ENCODE assay signal across 9 cellular contexts in the genomic region with DNA sequence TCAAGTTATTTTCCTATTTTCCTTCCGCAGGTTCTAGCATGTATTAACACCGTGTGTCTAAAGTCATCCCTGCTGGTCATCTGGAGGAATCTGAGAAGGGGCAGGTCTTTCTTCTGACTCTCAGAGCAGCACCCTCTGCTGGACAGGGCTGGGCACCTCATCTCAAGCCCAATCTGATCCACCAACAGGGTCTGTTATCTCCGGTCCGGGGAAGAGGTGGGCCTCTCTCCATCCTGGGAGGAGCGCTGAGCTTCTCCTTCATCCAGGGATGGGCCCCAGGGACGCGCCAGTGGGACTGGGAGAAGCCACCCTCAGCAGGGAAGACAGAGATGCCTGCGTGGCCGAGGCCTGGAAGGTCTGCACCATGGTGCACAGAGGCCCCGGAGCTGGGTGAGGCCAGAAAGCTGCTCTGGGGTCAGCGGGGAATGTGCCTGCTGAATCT. TPM values are rescaled to one million over a fixed set of nuclear protein-coding genes. Genes with fewer than 3 reads are reported as not detected.
DNase-seq lines count a peak whose midpoint lies in the region; ATAC-seq, FAIRE-seq and TF ChIP-seq lines count a peak whose summit lies in the region.
"Had no signal": no experiment of that assay in that cellular context is flagged by ENCODE, and none has a peak within 500 bp of the region (broad histone marks: within the 10 kb centered on the region; RNA-seq: fewer than 3 reads in every experiment).

No MANE protein-coding gene starts in this region.

- CTCF ChIA-PET in CD4-positive, alpha-beta memory T cell (lab: Charles Lee; ENCODE audit: partially characterized antibody) = interaction anchor here (0.5 to 0.9 kb wide), 2 partner anchors 9 to 87 kb away, joined by 3 to 8 read pairs; no protein-coding TSS in a partner anchor

- no peak for FAIRE-seq in HTR-8/SVneo (lab: Jason Lieb, UNC)

- H3K36me3 ChIP-seq in CD4-positive, alpha-beta memory T cell (ENCODE audit: insufficient read depth, low read length) = no peaks in the 10 kb centered on the region

- DNase-seq in CD4-positive, alpha-beta memory T cell = peak in 4 of 5 donors; percentile 32 to 46 (median 42)
- DNase-seq in HTR-8/SVneo (ENCODE audit: insufficient read length, low spot score) (peak; percentile 54), chondrocyte (ENCODE audit: low spot score) (no peak), left colon (peak; percentile 30 to 52), HuH-7.5 (ENCODE audit: low spot score) (no peak)
- DNase-seq in stimulated activated CD8-positive, alpha-beta memory T cell treated with anti-CD3 and anti-CD28 coated beads, Interleukin-15, amount 100 ng/mL, for 1 hour (ENCODE audit: low read depth) = peak; percentile 24

- no peak overlapping the region for H3K4me3 ChIP-seq in CD4-positive, alpha-beta memory T cell (ENCODE audit: low read length in 2 of 2)

- no peak overlapping the region for H3K27ac Mint-ChIP-seq in CD4-positive, alpha-beta memory T cell
- no peak overlapping the region for H3K27ac Mint-ChIP-seq in chondrocyte (ENCODE audit: unreplicated experiment)
- H3K27ac Mint-ChIP-seq: IgD-negative memory B cell had no signal

- ATAC-seq in left colon = peak; percentile 75
- no peak for ATAC-seq in GM18870 (IDR thresholded peaks at IDR 0.05; ENCODE audit: unreplicated experiment)

- no peaks in the 10 kb centered on the region for H3K27me3 Mint-ChIP-seq in CD4-positive, alpha-beta memory T cell
- H3K27me3 Mint-ChIP-seq in chondrocyte (ENCODE audit: low read depth) = no peaks in the 10 kb centered on the region

- POLR2A ChIA-PET in CD4-positive, alpha-beta memory T cell (lab: Charles Lee; ENCODE audit: partially characterized antibody) = no interaction called here

- no peaks in the 10 kb centered on the region for H3K27me3 ChIP-seq in CD4-positive, alpha-beta memory T cell (ENCODE audit: insufficient read depth, low read length)

- no peaks in the 10 kb centered on the region for H3K4me1 ChIP-seq in CD4-positive, alpha-beta memory T cell (ENCODE audit: insufficient read depth, low read length)

- intact Hi-C loops in CD4-positive, alpha-beta memory T cell (cut with micrococcal nuclease) = no loop called here
- intact Hi-C loops in left colon (cut with DNase I, micrococcal nuclease) = loop anchor here in 1 of 2 donors (10.0 kb wide), 1 partner anchor 77 kb away; a partner anchor contains a TSS

- no peak overlapping the region for H3K27ac ChIP-seq in CD4-positive, alpha-beta memory T cell (ENCODE audit: low read depth, low read length)
- peak overlapping the region; percentile 7; the same call in 1 of the 2 replicates for H3K27ac ChIP-seq in VCaP

- H3K9me3 ChIP-seq in CD4-positive, alpha-beta memory T cell (ENCODE audit: control insufficient read depth in 1 of 2, low read length in 2 of 2) = no peaks in the 10 kb centered on the region

- H3K36me3 Mint-ChIP-seq in CD4-positive, alpha-beta memory T cell = no peaks in the 10 kb centered on the region
- H3K36me3 Mint-ChIP-seq in chondrocyte (ENCODE audit: low read depth) = no peaks in the 10 kb centered on the region
- H3K36me3 Mint-ChIP-seq: IgD-negative memory B cell had no signal

- H3K4me3 Mint-ChIP-seq in CD4-positive, alpha-beta memory T cell = no peak overlapping the region
- H3K4me3 Mint-ChIP-seq in chondrocyte (ENCODE audit: unreplicated experiment) = no peak overlapping the region
- H3K4me3 Mint-ChIP-seq: IgD-negative memory B cell had no signal

- peaks cover 0 to 18% (median 1%) of the 10 kb centered on the region in 8 donors for H3K9me3 Mint-ChIP-seq in CD4-positive, alpha-beta memory T cell
- H3K9me3 Mint-ChIP-seq in chondrocyte (ENCODE audit: low read depth) = peaks cover 5% of the 10 kb centered on the region

- TF ChIP-seq CTCF in VCaP (conservative IDR thresholded peaks at IDR 0.05) (peak; percentile 97), chondrocyte (IDR thresholded peaks at IDR 0.05) (peak; percentile 64)

- H3K4me1 Mint-ChIP-seq in CD4-positive, alpha-beta memory T cell = peaks cover 0 to 2% (median 1%) of the 10 kb centered on the region in 4 donors
- no peaks in the 10 kb centered on the region for H3K4me1 Mint-ChIP-seq in chondrocyte (ENCODE audit: low read depth)
- H3K4me1 Mint-ChIP-seq: IgD-negative memory B cell had no signal

RNA-seq across cellular contexts. Expression of a gene that starts 26.0 kb away (rescaled TPM):
- 10 to 100 TPM; 56.5 to 58.3 TPM for total RNA-seq in CD4-positive, alpha-beta memory T cell
- 10 to 100 TPM; 27.9 to 36.0 TPM for polyA plus RNA-seq in CD4-positive, alpha-beta memory T cell
- 7.9 to 9.1 TPM (median 7.9 TPM) in 3 replicates for total RNA-seq in chondrocyte
- total RNA-seq in left colon = 1 to 10 TPM; 5.3 to 6.0 TPM

RNA-seq across cellular contexts. Expression of a gene that starts 44.4 kb away (rescaled TPM):
- 10 to 100 TPM in 1 of 2 experiments, 1 to 10 TPM in 1; 9.4 to 10.1 TPM for total RNA-seq in CD4-positive, alpha-beta memory T cell
- polyA plus RNA-seq in CD4-positive, alpha-beta memory T cell = 1 to 10 TPM in 1 of 2 donors, under 1 TPM in 1; 0.86 to 5.9 TPM
- total RNA-seq in chondrocyte (2.2 to 2.6 TPM (median 2.4 TPM) in 3 replicates), left colon (1 to 10 TPM; 3.4 to 4.2 TPM)

Comparison
In these comparisons a context has a peak if more than half of its experiments do, and no peak if none do; other contexts are left out.
1. DNase-seq: peak in CD4-positive, alpha-beta memory T cell (4 of 5), HTR-8/SVneo (single experiment), left colon (2 of 2) and stimulated activated CD8-positive, alpha-beta memory T cell treated with anti-CD3 and anti-CD28 coated beads, Interleukin-15, amount 100 ng/mL, for 1 hour (single experiment); none in chondrocyte (single experiment) and HuH-7.5 (single experiment).